ENCODE assay signal across 15 cellular contexts in genomic region chr1:240310226-240310925, GRCh38.
DNase-seq lines count a peak whose midpoint lies in the region; ATAC-seq and TF ChIP-seq lines count a peak whose summit lies in the region.
"Had no signal": no experiment of that assay in that cellular context is flagged by ENCODE, and none has a peak within 500 bp of the region (broad histone marks: within the 10 kb centered on the region; RNA-seq: fewer than 3 reads in every experiment).

No MANE protein-coding gene starts in this region.

- DNase-seq in A172 (ENCODE audit: low spot score) (peak; percentile 50), SJSA1 (ENCODE audit: low read depth in 1 of 2, low spot score in 2 of 2) (peak in 1 of 2 experiments; percentile 76), fibroblast of the conjunctiva (ENCODE audit: low read depth) (peak; percentile 49), NCI-H1092 (lab: John Stamatoyannopoulos, UW) (no peak), AML-193 (lab: John Stamatoyannopoulos, UW) (no peak)
- DNase-seq in stimulated activated naive CD4-positive, alpha-beta T cell (lab: John Stamatoyannopoulos, UW), result no peak
- DNase-seq: GDM1; heart right ventricle; left ventricle myocardium superior; NCI-H510A; SHP77; stimulated activated CD4-positive, alpha-beta T cell treated with anti-CD3 and anti-CD28 coated beads, Interleukin-12 subunit alpha, Interleukin-12 subunit beta, amount 100 ng/mL, for 4 hours; trophoblast cell had no signal

- H3K36me3 ChIP-seq in HEK293 (ENCODE audit: control insufficient read depth in 2 of 2, insufficient read depth in 1 of 2, low read length in 2 of 2) (no peaks in the 10 kb centered on the region), SJSA1 (no peaks in the 10 kb centered on the region)
- H3K36me3 ChIP-seq: heart right ventricle had no signal

- H3K4me3 ChIP-seq in HEK293 (ENCODE audit: low read depth, low read length) (no peak overlapping the region), SJSA1 (no peak overlapping the region)
- H3K4me3 ChIP-seq: heart right ventricle had no signal

- H3K4me1 ChIP-seq in HEK293 (ENCODE audit: control insufficient read depth, insufficient read depth, low read length) (peaks cover 13% of the 10 kb centered on the region), SJSA1 (replicated peaks) (peaks cover 56% of the 10 kb centered on the region)
- H3K4me1 ChIP-seq: heart right ventricle had no signal

- no peak for ATAC-seq in GM21381 (IDR thresholded peaks at IDR 0.05; ENCODE audit: unreplicated experiment)
- ATAC-seq: heart right ventricle, left ventricle myocardium superior had no signal

- H3K27me3 ChIP-seq in SJSA1 (replicated peaks), result no peaks in the 10 kb centered on the region
- H3K27me3 ChIP-seq: heart right ventricle had no signal

- H3K27ac ChIP-seq in HEK293 (ENCODE audit: extremely low read depth, low read depth, low read length), result no peak overlapping the region
- peak overlapping the region; percentile 32 for H3K27ac ChIP-seq in SJSA1
- H3K27ac ChIP-seq: heart right ventricle had no signal

- TF ChIP-seq CTCF in HEK293 (tag by site-specific recombination; IDR thresholded peaks at IDR 0.05), result no peak

- POLR2A ChIA-PET in HEK293 (lab: Yijun Ruan, JAX), result no interaction called here

- CTCF ChIA-PET in HEK293 (lab: Yijun Ruan, JAX), result interaction anchor here (0.7 to 1.1 kb wide), 2 partner anchors 111 to 121 kb away, joined by 3 read pairs; no protein-coding TSS in a partner anchor

- no peaks in the 10 kb centered on the region for H3K9me3 ChIP-seq in HEK293 (ENCODE audit: control insufficient read depth, insufficient read depth, low read depth, low read length)
- no peaks in the 10 kb centered on the region for H3K9me3 ChIP-seq in SJSA1 (replicated peaks)

TF ChIP-seq in HEK293, 187 proteins besides CTCF, POLR2A, EP300 and RAD21:
- TF ChIP-seq WT1 (tag by site-specific recombination; IDR thresholded peaks at IDR 0.05) (0 out of 2 replicates have a peak, but pooled peaks have one; percentile 13), MZF1 (tag by site-specific recombination; IDR thresholded peaks at IDR 0.05; ENCODE audit: borderline replicate concordance) (0 out of 2 replicates have a peak, but pooled peaks have one; percentile 34), ZNF132 (tag by site-specific recombination; IDR thresholded peaks at IDR 0.05; ENCODE audit: borderline replicate concordance) (no peak), ZNF558 (tag by site-specific recombination; IDR thresholded peaks at IDR 0.05) (0 out of 2 replicates have a peak, but pooled peaks have one; percentile 36), ZBTB44 (tag by site-specific recombination; IDR thresholded peaks at IDR 0.05) (0 out of 2 replicates have a peak, but pooled peaks have one; percentile 7), ZNF585B (tag by site-specific recombination; IDR thresholded peaks at IDR 0.05) (no peak), ZNF544 (tag by site-specific recombination; IDR thresholded peaks at IDR 0.05) (no peak)
TF ChIP-seq in HEK293: peak in this region for 4.

Comparison
In these comparisons a context has a peak if more than half of its experiments do, and no peak if none do; other contexts are left out.
1. DNase-seq: peak in A172 (single experiment) and fibroblast of the conjunctiva (single experiment); none in stimulated activated naive CD4-positive, alpha-beta T cell (0 of 6), NCI-H1092 (single experiment) and AML-193 (0 of 2).